In genomic region chr2:57881998-57882884, GRCh38 we compare ENCODE assay signal across 9 cellular contexts.
DNase-seq lines count a peak whose midpoint lies in the region; ATAC-seq and TF ChIP-seq lines count a peak whose summit lies in the region.
"Had no signal": no experiment of that assay in that cellular context is flagged by ENCODE, and none has a peak within 500 bp of the region (broad histone marks: within the 10 kb centered on the region; RNA-seq: fewer than 3 reads in every experiment).

No MANE protein-coding gene starts in this region.

- POLR2A ChIA-PET in T-cell (lab: Charles Lee): no interaction called here

- peak overlapping the region; percentile 39 for H3K4me3 ChIP-seq in MM.1S (ENCODE audit: low read length)
- peak overlapping the region; percentile 24 for H3K4me3 ChIP-seq in coronary artery
- H3K4me3 ChIP-seq in neural progenitor cell: no peak overlapping the region
- H3K4me3 ChIP-seq: SJSA1 had no signal

- H3K36me3 ChIP-seq in MM.1S (replicated peaks; ENCODE audit: insufficient read depth, low read length) (no peaks in the 10 kb centered on the region), neural progenitor cell (no peaks in the 10 kb centered on the region)
- H3K36me3 ChIP-seq: SJSA1 had no signal

- H3K27me3 Mint-ChIP-seq in neural progenitor cell (ENCODE audit: insufficient read depth, low read depth): peaks cover 6% of the 10 kb centered on the region
- H3K27me3 Mint-ChIP-seq in T-cell: no peaks in the 10 kb centered on the region

- H4K20me1 ChIP-seq in MM.1S (ENCODE audit: insufficient read depth, low read length) (no peaks in the 10 kb centered on the region), neural progenitor cell (ENCODE audit: low read depth) (no peaks in the 10 kb centered on the region)

- H2AFZ ChIP-seq in MM.1S (ENCODE audit: low read length) (peak overlapping the region; percentile 57), neural progenitor cell (replicated peaks) (peak overlapping the region; percentile 37)

- H3K9me3 Mint-ChIP-seq in neural progenitor cell: no peaks in the 10 kb centered on the region
- H3K9me3 Mint-ChIP-seq in T-cell: no peaks in the 10 kb centered on the region

- H3K27me3 ChIP-seq in MM.1S (replicated peaks; ENCODE audit: insufficient read depth, low read length) (no peaks in the 10 kb centered on the region), neural progenitor cell (no peaks in the 10 kb centered on the region)
- H3K27me3 ChIP-seq: SJSA1 had no signal

- no peak overlapping the region for H3K27ac Mint-ChIP-seq in neural progenitor cell
- H3K27ac Mint-ChIP-seq in T-cell: no peak overlapping the region

- H3K9me2 ChIP-seq in MM.1S (replicated peaks; ENCODE audit: insufficient read depth, low read length): no peaks in the 10 kb centered on the region

- DNase-seq in ELR (ENCODE audit: low read depth): peak; percentile 77
- DNase-seq in MM.1S: no peak
- no peak for DNase-seq in coronary artery (ENCODE audit: low spot score)
- no peak for DNase-seq in neural progenitor cell (ENCODE audit: low spot score)
- no peak for DNase-seq in activated CD4-positive, CD25-positive, alpha-beta regulatory T cell treated with anti-CD3 and anti-CD28 coated beads, Interleukin-2, amount 50 U/mL, for 72 hours
- no peak for DNase-seq in T-cell

- H3K79me2 ChIP-seq in MM.1S (ENCODE audit: low read length) (no peaks in the 10 kb centered on the region), neural progenitor cell (ENCODE audit: low read depth) (no peaks in the 10 kb centered on the region)

- H3F3A ChIP-seq in MM.1S (ENCODE audit: insufficient read depth, low read length) (no peaks in the 10 kb centered on the region), neural progenitor cell (ENCODE audit: low read depth) (no peaks in the 10 kb centered on the region)

- no peaks in the 10 kb centered on the region for H3K9me3 ChIP-seq in MM.1S (replicated peaks; ENCODE audit: insufficient read depth, low read length)
- H3K9me3 ChIP-seq in neural progenitor cell (ENCODE audit: low read depth): no peaks in the 10 kb centered on the region
- H3K9me3 ChIP-seq: SJSA1 had no signal

- CTCF ChIA-PET in T-cell (lab: Charles Lee): no interaction called here

- H3K4me1 Mint-ChIP-seq in neural progenitor cell (peaks cover 11% of the 10 kb centered on the region), T-cell (no peaks in the 10 kb centered on the region)

- H3K9ac ChIP-seq in MM.1S (ENCODE audit: low read length) (no peak overlapping the region), neural progenitor cell (no peak overlapping the region)

- TF ChIP-seq CTCF in MM.1S (IDR thresholded peaks at IDR 0.05; ENCODE audit: low read length) (no peak), coronary artery (IDR thresholded peaks at IDR 0.05) (no peak), neural progenitor cell (IDR thresholded peaks at IDR 0.05) (no peak)

- H3K4me3 Mint-ChIP-seq in neural progenitor cell (no peak overlapping the region), T-cell (no peak overlapping the region)

- no peak overlapping the region for H3K27ac ChIP-seq in MM.1S (ENCODE audit: low read length)
- no peak overlapping the region for H3K27ac ChIP-seq in coronary artery
- H3K27ac ChIP-seq in neural progenitor cell: no peak overlapping the region
- H3K27ac ChIP-seq: SJSA1 had no signal

- H3K4me1 ChIP-seq in MM.1S (ENCODE audit: low read length): no peaks in the 10 kb centered on the region
- H3K4me1 ChIP-seq in neural progenitor cell: peaks cover 8% of the 10 kb centered on the region

- H3K36me3 Mint-ChIP-seq in neural progenitor cell (no peaks in the 10 kb centered on the region), T-cell (no peaks in the 10 kb centered on the region)

- no peak for ATAC-seq in GM21423 (IDR thresholded peaks at IDR 0.05; ENCODE audit: unreplicated experiment)
- ATAC-seq in GM21723 (IDR thresholded peaks at IDR 0.05; ENCODE audit: unreplicated experiment): no peak
- no peak for ATAC-seq in T-cell (replicated peaks in 1 of 4)

- peak overlapping the region; percentile 54 for H3K4me2 ChIP-seq in MM.1S (ENCODE audit: low read depth, low read length)
- no peak overlapping the region for H3K4me2 ChIP-seq in neural progenitor cell
